ENCODE assay signal across 1 cellular context in genomic region chr3:46670000-46670890, GRCh38.
TF ChIP-seq lines count a peak whose summit lies in the region.

No MANE protein-coding gene starts in this region.

TF ChIP-seq in H1, 55 proteins besides CTCF, POLR2A, EP300 and RAD21:
- TF ChIP-seq YY1 (IDR thresholded peaks at IDR 0.05; ENCODE audit: low read depth, low read length) (no peak), HDAC2 (IDR thresholded peaks at IDR 0.05; ENCODE audit: borderline replicate concordance in 1 of 2, low read depth in 2 of 2, low read length in 2 of 2) (no peak), TAF7 (optimal IDR thresholded peaks at IDR 0.05; ENCODE audit: borderline replicate concordance, low read depth, low read length) (no peak), NRF1 (IDR thresholded peaks at IDR 0.05; ENCODE audit: low read depth, low read length) (no peak), POLR2AphosphoS5 (IDR thresholded peaks at IDR 0.05; ENCODE audit: low read depth, low read length) (no peak), RFX5 (IDR thresholded peaks at IDR 0.05; ENCODE audit: borderline replicate concordance, low read depth, low read length) (no peak), SIN3A (conservative IDR thresholded peaks at IDR 0.05 in 1 of 2, IDR thresholded peaks at IDR 0.05 in 1 of 2; ENCODE audit: low read depth in 1 of 2, low read length in 2 of 2) (no peak), HDAC6 (IDR thresholded peaks at IDR 0.05; ENCODE audit: low read depth, low read length) (no peak), RXRA (IDR thresholded peaks at IDR 0.05; ENCODE audit: insufficient read depth, low read depth, low read length) (no peak), TBP (IDR thresholded peaks at IDR 0.05; ENCODE audit: low read depth, low read length) (no peak), SRF (IDR thresholded peaks at IDR 0.05; ENCODE audit: low read depth, low read length) (no peak), PHF8 (conservative IDR thresholded peaks at IDR 0.05; ENCODE audit: low read depth, low read length) (no peak), ATF2 (IDR thresholded peaks at IDR 0.05; ENCODE audit: low read length) (no peak), CEBPB (IDR thresholded peaks at IDR 0.05; ENCODE audit: low read depth, low read length) (no peak), CBX5 (IDR thresholded peaks at IDR 0.05; ENCODE audit: low read depth, low read length) (no peak), MAX (IDR thresholded peaks at IDR 0.05) (no peak), USF2 (IDR thresholded peaks at IDR 0.05; ENCODE audit: low read length) (no peak), ZNF274 (IDR thresholded peaks at IDR 0.05; ENCODE audit: borderline replicate concordance, extremely low read depth, low read length) (no peak), EZH2 (IDR thresholded peaks at IDR 0.05; ENCODE audit: low read depth, low read length, severe bottlenecking) (no peak), NANOG (IDR thresholded peaks at IDR 0.05; ENCODE audit: insufficient read depth, low read depth, low read length, poor library complexity, severe bottlenecking) (no peak)
TF ChIP-seq in H1: peak in this region for 0.
